In genomic region chr7:41731486-41732278, GRCh38 we compare ENCODE assay signal across 12 cellular contexts. TPM values are rescaled to one million over a fixed set of nuclear protein-coding genes. Genes with fewer than 3 reads are reported as not detected.
DNase-seq lines count a peak whose midpoint lies in the region; ATAC-seq and TF ChIP-seq lines count a peak whose summit lies in the region.
"Had no signal": no experiment of that assay in that cellular context is flagged by ENCODE, and none has a peak within 500 bp of the region (broad histone marks: within the 10 kb centered on the region; RNA-seq: fewer than 3 reads in every experiment).

No MANE protein-coding gene starts in this region.

- H3K4me2 ChIP-seq in smooth muscle cell: no peak overlapping the region

- no peaks in the 10 kb centered on the region for H3K27me3 Mint-ChIP-seq in activated B cell treated with CpG ODN at 0.5 μM for 24 hours

- H2AFZ ChIP-seq in smooth muscle cell (ENCODE audit: low read depth): no peak overlapping the region

- POLR2A ChIA-PET in activated B cell treated with CpG ODN at 0.5 μM for 24 hours (lab: Charles Lee): no interaction called here

- H3K27ac ChIP-seq in smooth muscle cell (ENCODE audit: low read depth) (no peak overlapping the region), ascending aorta (no peak overlapping the region)
- H3K27ac ChIP-seq: C4-2B had no signal

- H3K9me3 Mint-ChIP-seq in activated B cell treated with CpG ODN at 0.5 μM for 24 hours: no peaks in the 10 kb centered on the region

- peaks cover 15% of the 10 kb centered on the region for H3K4me1 Mint-ChIP-seq in activated B cell treated with CpG ODN at 0.5 μM for 24 hours

- H3K27me3 ChIP-seq in smooth muscle cell (ENCODE audit: low read depth): no peaks in the 10 kb centered on the region
- H3K27me3 ChIP-seq in ascending aorta: no peaks in the 10 kb centered on the region

- no peaks in the 10 kb centered on the region for H3K79me2 ChIP-seq in smooth muscle cell (ENCODE audit: low read depth)

- in situ Hi-C loops in GM13977 (cut with MboI; ENCODE audit: low pct_unique_long_range_greater_than_20kb, low sequenced_read_pairs, unreplicated experiment): no loop called here

- WGBS in smooth muscle cell (ENCODE audit: low lambda C conversion rate): 84% methylated on average over 6 of the region's 6 CpGs

- intact Hi-C loops in activated B cell treated with CpG ODN at 0.5 μM for 24 hours (cut with micrococcal nuclease) (loop anchor here (1.0 kb wide), 2 partner anchors 150 to 1402 kb away; no protein-coding TSS in a partner anchor), ascending aorta (cut with DNase I) (loop anchor here (10.0 kb wide), 1 partner anchor 1497 kb away; no protein-coding TSS in a partner anchor)

- H3K4me3 ChIP-seq in smooth muscle cell: no peak overlapping the region
- H3K4me3 ChIP-seq in ascending aorta: no peak overlapping the region

- H3K36me3 Mint-ChIP-seq in activated B cell treated with CpG ODN at 0.5 μM for 24 hours (ENCODE audit: low read depth): no peaks in the 10 kb centered on the region

- H3F3A ChIP-seq in smooth muscle cell (ENCODE audit: low read depth): no peaks in the 10 kb centered on the region

- H4K20me1 ChIP-seq in smooth muscle cell (ENCODE audit: low read depth): no peaks in the 10 kb centered on the region

- H3K36me3 ChIP-seq in smooth muscle cell (ENCODE audit: low read depth): no peaks in the 10 kb centered on the region
- H3K36me3 ChIP-seq in ascending aorta: no peaks in the 10 kb centered on the region

- CTCF ChIA-PET in activated B cell treated with CpG ODN at 0.5 μM for 24 hours (lab: Charles Lee): no interaction called here

- DNase-seq in GM13977 (ENCODE audit: low spot score) (peak; percentile 41), activated B cell treated with CpG ODN at 0.5 μM for 24 hours (no peak), NCI-H345 treated with DMSO at 0.1 percent for 48 hours (lab: John Stamatoyannopoulos, UW; ENCODE audit: unreplicated experiment) (no peak), smooth muscle cell (lab: John Stamatoyannopoulos, UW; ENCODE audit: unreplicated experiment) (no peak), ascending aorta (ENCODE audit: low spot score in 2 of 2) (no peak)
- no peak for DNase-seq in stimulated activated naive CD4-positive, alpha-beta T cell treated with Interleukin-2 at 50 U/mL for 16 hours (lab: John Stamatoyannopoulos, UW)
- DNase-seq: activated CD8-positive, alpha-beta memory T cell treated with anti-CD3 and anti-CD28 coated beads for 24 hours; cerebellar nuclear complex; stimulated activated naive CD8-positive, alpha-beta T cell treated with anti-CD3 and anti-CD28 coated beads, Interleukin-15, Interleukin-2, amounts not matched to agents 100 U/mL and 50 U/mL, for 24 hours had no signal

- TF ChIP-seq CTCF in GM13977 (IDR thresholded peaks at IDR 0.05; ENCODE audit: extremely low read depth, insufficient read depth, missing control alignments): no peak
- TF ChIP-seq CTCF in activated B cell treated with CpG ODN at 0.5 μM for 24 hours (IDR thresholded peaks at IDR 0.05): no peak
- TF ChIP-seq CTCF in smooth muscle cell (IDR thresholded peaks at IDR 0.05; ENCODE audit: borderline replicate concordance, insufficient read depth, poor library complexity, severe bottlenecking): no peak
- no peak for TF ChIP-seq CTCF in ascending aorta (IDR thresholded peaks at IDR 0.05)

- no peak overlapping the region for H3K27ac Mint-ChIP-seq in activated B cell treated with CpG ODN at 0.5 μM for 24 hours

- peak overlapping the region; percentile 17 for H3K4me3 Mint-ChIP-seq in activated B cell treated with CpG ODN at 0.5 μM for 24 hours

- ATAC-seq in GM21381 (IDR thresholded peaks at IDR 0.05; ENCODE audit: unreplicated experiment) (peak; percentile 99), HG03135 (IDR thresholded peaks at IDR 0.05; ENCODE audit: unreplicated experiment) (peak; percentile 98), activated B cell treated with CpG ODN at 0.5 μM for 24 hours (ENCODE audit: low read depth) (peak; percentile 25)
- ATAC-seq: stimulated activated naive CD8-positive, alpha-beta T cell treated with anti-CD3 and anti-CD28 coated beads, Interleukin-15, Interleukin-2, amounts not matched to agents 100 U/mL and 50 U/mL, for 24 hours had no signal

- no peak overlapping the region for H3K9ac ChIP-seq in smooth muscle cell (ENCODE audit: low read depth)

- H3K9me3 ChIP-seq in smooth muscle cell (replicated peaks; ENCODE audit: low read depth) (no peaks in the 10 kb centered on the region), ascending aorta (no peaks in the 10 kb centered on the region)

- no peaks in the 10 kb centered on the region for H3K4me1 ChIP-seq in smooth muscle cell (ENCODE audit: low read depth)
- H3K4me1 ChIP-seq in ascending aorta: peaks cover 0 to 9% of the 10 kb centered on the region in 2 donors

RNA-seq across cellular contexts. Expression of gene INHBA, which starts 28.8 kb away (rescaled TPM):
- 0.16 TPM in 1 of 2 replicates, not detected in the other for total RNA-seq in activated B cell treated with CpG ODN at 0.5 μM for 24 hours
- 257 and 290 TPM in 2 replicates for total RNA-seq in smooth muscle cell
- 297 and 326 TPM in 2 replicates for polyA plus RNA-seq in smooth muscle cell
- total RNA-seq in ascending aorta: 41.5 TPM

Comparison
In these comparisons a context has a peak if more than half of its experiments do, and no peak if none do; other contexts are left out.
1. ATAC-seq: peak in every context shown above with its lines; median percentile 99 in GM21381; 98 in HG03135; 25 in activated B cell treated with CpG ODN at 0.5 μM for 24 hours.
2. RNA of gene INHBA, which starts 28.8 kb away (total RNA-seq): 257 to 290 TPM in smooth muscle cell and 41.5 TPM in ascending aorta (single experiment); 0.16 TPM in activated B cell treated with CpG ODN at 0.5 μM for 24 hours; every median in the first group is over 10 times any median in the second.